ENCODE assay signal across 23 cellular contexts in the genomic region with DNA sequence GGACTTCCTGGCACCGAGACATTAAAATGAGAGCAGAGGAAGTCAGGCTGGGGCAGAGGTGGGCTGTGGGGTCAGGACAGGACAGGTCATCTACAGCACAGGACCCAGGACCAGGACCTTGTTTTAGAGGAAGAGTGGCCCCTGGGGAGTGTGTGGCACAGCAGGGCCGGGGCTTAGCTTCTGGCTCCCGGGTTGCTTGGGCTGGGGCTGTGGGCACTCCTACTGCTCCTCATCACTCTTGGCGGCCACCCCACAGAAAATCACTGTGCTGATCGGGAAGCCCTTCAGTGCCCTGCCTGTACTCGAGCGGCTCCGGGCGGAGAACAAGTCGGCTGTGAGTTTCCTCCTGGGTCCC. TPM values are rescaled to one million over a fixed set of nuclear protein-coding genes. Genes with fewer than 3 reads are reported as not detected.
DNase-seq lines count a peak whose midpoint lies in the region; ATAC-seq and TF ChIP-seq lines count a peak whose summit lies in the region.
"Had no signal": no experiment of that assay in that cellular context is flagged by ENCODE, and none has a peak within 500 bp of the region (broad histone marks: within the 10 kb centered on the region; RNA-seq: fewer than 3 reads in every experiment).

No MANE protein-coding gene starts in this region.

- H3K36me3 ChIP-seq in WERI-Rb-1 (peaks cover 2% of the 10 kb centered on the region; the same call in 1 of the 2 replicates), gastroesophageal sphincter (peaks cover 0 to 6% of the 10 kb centered on the region in 2 donors)

- H3K9me3 ChIP-seq in WERI-Rb-1 (ENCODE audit: severe bottlenecking): peaks cover 2% of the 10 kb centered on the region
- H3K9me3 ChIP-seq in gastroesophageal sphincter: no peaks in the 10 kb centered on the region
- H3K9me3 ChIP-seq: HAP-1 had no signal

- WGBS in gastroesophageal sphincter (ENCODE audit: low coverage in 1 of 2), 2 donors: no CpG with 5 or more reads among the region's 10 CpGs

- peaks cover 2% of the 10 kb centered on the region for H3K27me3 Mint-ChIP-seq in endothelial cell (ENCODE audit: unreplicated experiment)
- H3K27me3 Mint-ChIP-seq in activated T-cell treated with anti-CD3 and anti-CD28 coated beads, Interleukin-2, amount 50 U/mL, for 4 hours (ENCODE audit: low read depth): no peaks in the 10 kb centered on the region
- H3K27me3 Mint-ChIP-seq: CD4-positive, alpha-beta memory T cell had no signal

- TF ChIP-seq POLR2A in gastroesophageal sphincter (IDR thresholded peaks at IDR 0.05): no peak

- peaks cover 3% of the 10 kb centered on the region for H3K36me3 Mint-ChIP-seq in endothelial cell (ENCODE audit: low read depth, unreplicated experiment)
- no peaks in the 10 kb centered on the region for H3K36me3 Mint-ChIP-seq in activated T-cell treated with anti-CD3 and anti-CD28 coated beads, Interleukin-2, amount 50 U/mL, for 4 hours (ENCODE audit: insufficient read depth)

- peaks cover 3% of the 10 kb centered on the region for H3K27me3 ChIP-seq in WERI-Rb-1 (ENCODE audit: insufficient read depth, low read depth, severe bottlenecking)
- no peaks in the 10 kb centered on the region for H3K27me3 ChIP-seq in gastroesophageal sphincter

- peaks cover 0 to 12% (median 0%) of the 10 kb centered on the region in 3 donors for H3K4me1 ChIP-seq in gastroesophageal sphincter
- H3K4me1 ChIP-seq: HAP-1 had no signal

- DNase-seq in WERI-Rb-1: no peak
- DNase-seq in left ventricle myocardium superior: no peak
- DNase-seq in sciatic nerve (ENCODE audit: low spot score): no peak
- no peak for DNase-seq in endothelial cell (ENCODE audit: low spot score)
- DNase-seq in activated T-cell treated with anti-CD3 and anti-CD28 coated beads, Interleukin-2, amount 50 U/mL, for 4 hours: no peak
- no peak for DNase-seq in stimulated activated CD4-positive, alpha-beta T cell treated with anti-CD3 and anti-CD28 coated beads, Interleukin-1b, Interleukin-23, amount 100 ng/mL, for 48 hours
- DNase-seq: C1 segment of cervical spinal cord; CD4-positive, alpha-beta memory T cell; DMS53; GOT3; HFFc6; KBM-7; MV-4-11; NCI-H1436 treated with DMSO at 0.1 percent for 48 hours; NCI-H187 treated with DMSO at 0.1 percent for 48 hours; NCI-H2171 treated with DMSO at 0.1 percent for 48 hours; NCI-H510A treated with DMSO at 0.1 percent for 48 hours; NCI-H748 treated with DMSO at 0.1 percent for 48 hours; NK-92 treated with Interleukin-12 subunit alpha and Interleukin-12 subunit beta, amount 100 ng/mL, for 24 hours; PC-9 had no signal

- H3K4me3 Mint-ChIP-seq in endothelial cell (ENCODE audit: unreplicated experiment): no peak overlapping the region
- H3K4me3 Mint-ChIP-seq in activated T-cell treated with anti-CD3 and anti-CD28 coated beads, Interleukin-2, amount 50 U/mL, for 4 hours: no peak overlapping the region
- H3K4me3 Mint-ChIP-seq: CD4-positive, alpha-beta memory T cell; HFFc6 had no signal

- H3K4me1 Mint-ChIP-seq in endothelial cell (ENCODE audit: unreplicated experiment): peaks cover 7% of the 10 kb centered on the region
- H3K4me1 Mint-ChIP-seq in activated T-cell treated with anti-CD3 and anti-CD28 coated beads, Interleukin-2, amount 50 U/mL, for 4 hours (ENCODE audit: low read depth): peaks cover 2% of the 10 kb centered on the region

- no peak for TF ChIP-seq EP300 in gastroesophageal sphincter (IDR thresholded peaks at IDR 0.05)

- H3K27ac ChIP-seq in WERI-Rb-1 (0 out of 2 replicates have a peak overlapping the region, but pooled peaks have one; percentile 23), gastroesophageal sphincter (peak overlapping the region in 1 of 4 donors; percentile 56)
- H3K27ac ChIP-seq: PC-9 had no signal

- TF ChIP-seq CTCF in WERI-Rb-1 (IDR thresholded peaks at IDR 0.05; ENCODE audit: low read depth, low read length) (no peak), gastroesophageal sphincter (IDR thresholded peaks at IDR 0.05) (no peak), endothelial cell (IDR thresholded peaks at IDR 0.05; ENCODE audit: unreplicated experiment) (no peak)

- ATAC-seq in gastroesophageal sphincter: peak; percentile 14
- ATAC-seq in left ventricle myocardium superior: peak; percentile 56
- ATAC-seq in sciatic nerve: peak; percentile 10
- no peak for ATAC-seq in activated T-cell treated with anti-CD3 and anti-CD28 coated beads, Interleukin-2, amount 50 U/mL, for 4 hours
- ATAC-seq in GM21390 (IDR thresholded peaks at IDR 0.05; ENCODE audit: unreplicated experiment): no peak

- intact Hi-C loops in left ventricle myocardium superior (cut with micrococcal nuclease) (no loop called here), sciatic nerve (cut with DNase I) (no loop called here)

- no peak overlapping the region for H3K27ac Mint-ChIP-seq in endothelial cell (ENCODE audit: unreplicated experiment)
- H3K27ac Mint-ChIP-seq: CD4-positive, alpha-beta memory T cell; HFFc6 had no signal

- H3K9me3 Mint-ChIP-seq in endothelial cell (ENCODE audit: unreplicated experiment): no peaks in the 10 kb centered on the region
- H3K9me3 Mint-ChIP-seq in activated T-cell treated with anti-CD3 and anti-CD28 coated beads, Interleukin-2, amount 50 U/mL, for 4 hours: no peaks in the 10 kb centered on the region
- H3K9me3 Mint-ChIP-seq: CD4-positive, alpha-beta memory T cell; HFFc6 had no signal

- H3K4me3 ChIP-seq in WERI-Rb-1 (ENCODE audit: low read depth, low read length): no peak overlapping the region
- H3K4me3 ChIP-seq in gastroesophageal sphincter: no peak overlapping the region
- H3K4me3 ChIP-seq: HAP-1, PC-9 had no signal

RNA-seq across cellular contexts. Expression of a gene that starts 8.1 kb away (rescaled TPM):
- 10 to 100 TPM; 29.0 to 50.0 (median 43.1) TPM for total RNA-seq in gastroesophageal sphincter
- 81.0 TPM for total RNA-seq in left ventricle myocardium superior
- total RNA-seq in sciatic nerve: 59.1 TPM
- total RNA-seq in endothelial cell (ENCODE audit: unreplicated experiment): 100 TPM
- 10 to 100 TPM; 33.7 to 42.2 (median 40.8) TPM for total RNA-seq in activated T-cell treated with anti-CD3 and anti-CD28 coated beads, Interleukin-2, amount 50 U/mL, for 4 hours

RNA-seq across cellular contexts. Expression of a gene that starts 9.0 kb away (rescaled TPM):
- total RNA-seq in gastroesophageal sphincter (10 to 100 TPM; 11.7 to 54.5 (median 24.4) TPM), left ventricle myocardium superior (38.0 TPM), sciatic nerve (56.7 TPM), endothelial cell (ENCODE audit: unreplicated experiment) (56.4 TPM)
- 10 to 100 TPM; 37.9 to 39.3 (median 38.2) TPM for total RNA-seq in activated T-cell treated with anti-CD3 and anti-CD28 coated beads, Interleukin-2, amount 50 U/mL, for 4 hours

RNA-seq across cellular contexts. Expression of a gene that starts 11.3 kb away (rescaled TPM):
- total RNA-seq in gastroesophageal sphincter (10 to 100 TPM; 11.1 to 29.3 (median 22.3) TPM), left ventricle myocardium superior (58.7 TPM), sciatic nerve (18.4 TPM), endothelial cell (ENCODE audit: unreplicated experiment) (38.6 TPM)
- 1 to 10 TPM; 4.0 to 7.3 (median 5.1) TPM for total RNA-seq in activated T-cell treated with anti-CD3 and anti-CD28 coated beads, Interleukin-2, amount 50 U/mL, for 4 hours

RNA-seq across cellular contexts. Expression of a gene that starts 16.6 kb away (rescaled TPM):
- total RNA-seq in gastroesophageal sphincter: 100 to 1,000 TPM; 105 to 160 (median 121) TPM
- total RNA-seq in left ventricle myocardium superior: 86.2 TPM
- 177 TPM for total RNA-seq in sciatic nerve
- 157 TPM for total RNA-seq in endothelial cell (ENCODE audit: unreplicated experiment)
- total RNA-seq in activated T-cell treated with anti-CD3 and anti-CD28 coated beads, Interleukin-2, amount 50 U/mL, for 4 hours: 100 to 1,000 TPM; 107 to 126 (median 116) TPM

RNA-seq across cellular contexts. Expression of a gene that starts 22.2 kb away (rescaled TPM):
- total RNA-seq in gastroesophageal sphincter: 1,000 to 10,000 TPM; 3,970 to 7,427 (median 5,392) TPM
- 1,898 TPM for total RNA-seq in left ventricle myocardium superior
- total RNA-seq in sciatic nerve: 2,095 TPM
- 3,704 TPM for total RNA-seq in endothelial cell (ENCODE audit: unreplicated experiment)
- 1,000 to 10,000 TPM; 3,297 to 3,503 (median 3,452) TPM for total RNA-seq in activated T-cell treated with anti-CD3 and anti-CD28 coated beads, Interleukin-2, amount 50 U/mL, for 4 hours

Comparison
In these comparisons a context has a peak if more than half of its experiments do, and no peak if none do; other contexts are left out.
1. ATAC-seq: peak in gastroesophageal sphincter (single experiment), left ventricle myocardium superior (single experiment) and sciatic nerve (single experiment); none in activated T-cell treated with anti-CD3 and anti-CD28 coated beads, Interleukin-2, amount 50 U/mL, for 4 hours (0 of 2) and GM21390 (single experiment).